19 cellular contexts compared by ENCODE assay signal in genomic region chr7:64871761-64872160, GRCh38. TPM values are rescaled to one million over a fixed set of nuclear protein-coding genes. Genes with fewer than 3 reads are reported as not detected.
A peak's percentile ranks its signal among the peaks of the same experiment; 100 is the strongest.
DNase-seq lines count a peak whose midpoint lies in the region; ATAC-seq and TF ChIP-seq lines count a peak whose summit lies in the region.
"Had no signal": no experiment of that assay in that cellular context is flagged by ENCODE, and none has a peak within 500 bp of the region (broad histone marks: within the 10 kb centered on the region; RNA-seq: fewer than 3 reads in every experiment).

No MANE protein-coding gene starts in this region.

- CTCF ChIA-PET in activated B cell treated with CpG ODN at 0.5 μM for 24 hours (lab: Charles Lee) = no interaction called here

- H3K9me3 Mint-ChIP-seq in activated B cell treated with CpG ODN at 0.5 μM for 24 hours = no peaks in the 10 kb centered on the region

- no peak for TF ChIP-seq CTCF in activated B cell treated with CpG ODN at 0.5 μM for 24 hours (IDR thresholded peaks at IDR 0.05)

- H3K27me3 Mint-ChIP-seq in activated B cell treated with CpG ODN at 0.5 μM for 24 hours = peaks cover 2% of the 10 kb centered on the region

- H3K27ac Mint-ChIP-seq in activated B cell treated with CpG ODN at 0.5 μM for 24 hours = no peak overlapping the region
- H3K27ac Mint-ChIP-seq: CD4-positive, alpha-beta memory T cell; HFFc6 had no signal

- POLR2A ChIA-PET in activated B cell treated with CpG ODN at 0.5 μM for 24 hours (lab: Charles Lee) = no interaction called here

- H3K36me3 Mint-ChIP-seq in activated B cell treated with CpG ODN at 0.5 μM for 24 hours (ENCODE audit: low read depth) = no peaks in the 10 kb centered on the region
- H3K36me3 Mint-ChIP-seq: CD4-positive, alpha-beta memory T cell had no signal

- ATAC-seq in activated B cell treated with CpG ODN at 0.5 μM for 24 hours (ENCODE audit: low read depth) (no peak), GM19397 (IDR thresholded peaks at IDR 0.05; ENCODE audit: unreplicated experiment) (no peak), GM21447 (IDR thresholded peaks at IDR 0.05; ENCODE audit: unreplicated experiment) (no peak)
- ATAC-seq: A549 had no signal

- no peaks in the 10 kb centered on the region for H3K4me1 Mint-ChIP-seq in activated B cell treated with CpG ODN at 0.5 μM for 24 hours
- H3K4me1 Mint-ChIP-seq: CD4-positive, alpha-beta memory T cell had no signal

- intact Hi-C loops in activated B cell treated with CpG ODN at 0.5 μM for 24 hours (cut with micrococcal nuclease) = no loop called here

- peak; percentile 2 for DNase-seq in stimulated activated CD4-positive, alpha-beta T cell treated with anti-CD3 and anti-CD28 coated beads, Interleukin-4, amount 100 ng/mL, for 24 hours
- no peak for DNase-seq in stimulated activated CD4-positive, alpha-beta T cell treated with anti-CD3 and anti-CD28 coated beads, Interleukin-4, amount 100 ng/mL, for 1 hour
- peak; percentile 9 for DNase-seq in activated B cell treated with CpG ODN at 0.5 μM for 24 hours
- peak; percentile 6 for DNase-seq in mucosa of gallbladder (ENCODE audit: low spot score)
- DNase-seq in SHP77 (lab: John Stamatoyannopoulos, UW) = no peak
- DNase-seq: CD4-positive, alpha-beta memory T cell; DMS153; HFFc6; Kasumi-1; MG63; NCI-H1417; NCI-H1694 treated with DMSO at 0.1 percent for 48 hours; NCI-H2081 treated with DMSO at 0.1 percent for 48 hours; NCI-H446; NCI-H526; OCI-M1 had no signal

- no peak overlapping the region for H3K4me3 Mint-ChIP-seq in activated B cell treated with CpG ODN at 0.5 μM for 24 hours
- H3K4me3 Mint-ChIP-seq: CD4-positive, alpha-beta memory T cell; HFFc6 had no signal

RNA-seq across cellular contexts. Expression of gene ZNF273, which starts 31.3 kb away (rescaled TPM):
- total RNA-seq in activated B cell treated with CpG ODN at 0.5 μM for 24 hours = 10.6 and 12.3 TPM in 2 replicates
- total RNA-seq in mucosa of gallbladder = 9.3 TPM

Comparison
In these comparisons a context has a peak if more than half of its experiments do, and no peak if none do; other contexts are left out.
1. DNase-seq: peak in stimulated activated CD4-positive, alpha-beta T cell treated with anti-CD3 and anti-CD28 coated beads, Interleukin-4, amount 100 ng/mL, for 24 hours (single experiment), activated B cell treated with CpG ODN at 0.5 μM for 24 hours (single experiment) and mucosa of gallbladder (single experiment); none in stimulated activated CD4-positive, alpha-beta T cell treated with anti-CD3 and anti-CD28 coated beads, Interleukin-4, amount 100 ng/mL, for 1 hour (single experiment) and SHP77 (0 of 2).